8 cellular contexts compared by ENCODE assay signal in genomic region chr12:12265035-12265434, GRCh38. TPM values are rescaled to one million over a fixed set of nuclear protein-coding genes. Genes with fewer than 3 reads are reported as not detected.
DNase-seq lines count a peak whose midpoint lies in the region; ATAC-seq and TF ChIP-seq lines count a peak whose summit lies in the region.
"Had no signal": no experiment of that assay in that cellular context is flagged by ENCODE, and none has a peak within 500 bp of the region (broad histone marks: within the 10 kb centered on the region; RNA-seq: fewer than 3 reads in every experiment).

No MANE protein-coding gene starts in this region.

- H3K4me1 ChIP-seq in HEK293 (ENCODE audit: control insufficient read depth, insufficient read depth, low read length), result no peaks in the 10 kb centered on the region; the same call in 1 of the 2 replicates
- peaks cover 12% of the 10 kb centered on the region for H3K4me1 ChIP-seq in iPS-18a (ENCODE audit: control insufficient read depth, low read depth, low read length)

- no peak for ATAC-seq in stimulated activated naive B cell treated with anti-CD40 and anti-IgM and Interleukin-4, amounts not matched to agents 10 μg/mL and 1 μg/mL and 100 μg/mL, for 72 hours (replicated peaks)

- H3K27me3 Mint-ChIP-seq in activated T-helper 1 cell treated with anti-CD3 and anti-CD28 coated beads, Interleukin-12 subunit alpha, Interleukin-12 subunit beta, Interleukin-2, Interleukin-4 antibody, amounts not matched to agents 30 ng/mL and 10 ng/mL and 1 ng/mL, durations not matched to agents 14 hours and 24 hours and 36 hours (ENCODE audit: insufficient read depth), result peaks cover 39% of the 10 kb centered on the region
- H3K27me3 Mint-ChIP-seq in stimulated activated naive B cell treated with anti-CD40 and anti-IgM and Interleukin-4, amounts not matched to agents 10 μg/mL and 1 μg/mL and 100 μg/mL, for 72 hours, result peaks cover 33 to 34% of the 10 kb centered on the region in 2 donors

- H3K27me3 ChIP-seq in iPS-18a (ENCODE audit: control insufficient read depth, insufficient read depth, low read length), result no peaks in the 10 kb centered on the region

- H3K36me3 ChIP-seq in HEK293 (ENCODE audit: control insufficient read depth in 2 of 2, insufficient read depth in 1 of 2, low read length in 2 of 2) (no peaks in the 10 kb centered on the region), iPS-18a (ENCODE audit: control insufficient read depth, low read depth, low read length) (no peaks in the 10 kb centered on the region)
- H3K36me3 ChIP-seq: spleen had no signal

- DNase-seq in activated T-helper 1 cell treated with anti-CD3 and anti-CD28 coated beads, Interleukin-12 subunit alpha, Interleukin-12 subunit beta, Interleukin-2, Interleukin-4 antibody, amounts not matched to agents 30 ng/mL and 10 ng/mL and 1 ng/mL, durations not matched to agents 14 hours and 24 hours and 36 hours (ENCODE audit: low spot score), result no peak
- DNase-seq in stimulated activated naive B cell treated with anti-CD40 and anti-IgM and Interleukin-4, amounts not matched to agents 10 μg/mL and 1 μg/mL and 100 μg/mL, for 72 hours, result no peak
- DNase-seq in NCI-H1105 (lab: John Stamatoyannopoulos, UW) (no peak), NCI-H524 (lab: John Stamatoyannopoulos, UW) (no peak)
- no peak for DNase-seq in stimulated activated naive CD4-positive, alpha-beta T cell treated with Interleukin-2 at 50 U/mL for 16 hours (lab: John Stamatoyannopoulos, UW)
- DNase-seq: spleen had no signal

- peak overlapping the region; percentile 98 for H3K4me3 ChIP-seq in HEK293 (ENCODE audit: low read depth, low read length)
- H3K4me3 ChIP-seq in iPS-18a (ENCODE audit: low read length), result peak overlapping the region; percentile 99

- H3K9ac ChIP-seq in iPS-18a (ENCODE audit: low read length), result no peak overlapping the region

- intact Hi-C loops in activated T-helper 1 cell treated with anti-CD3 and anti-CD28 coated beads, Interleukin-12 subunit alpha, Interleukin-12 subunit beta, Interleukin-2, Interleukin-4 antibody, amounts not matched to agents 30 ng/mL and 10 ng/mL and 1 ng/mL, durations not matched to agents 14 hours and 24 hours and 36 hours (cut with micrococcal nuclease), result loop anchor here (5.0 kb wide), 2 partner anchors 93 to 193 kb away; partner anchors contain the start of gene BCL2L14

- peaks cover 14% of the 10 kb centered on the region for H3K4me1 Mint-ChIP-seq in activated T-helper 1 cell treated with anti-CD3 and anti-CD28 coated beads, Interleukin-12 subunit alpha, Interleukin-12 subunit beta, Interleukin-2, Interleukin-4 antibody, amounts not matched to agents 30 ng/mL and 10 ng/mL and 1 ng/mL, durations not matched to agents 14 hours and 24 hours and 36 hours (ENCODE audit: low read depth)
- peaks cover 17 to 26% of the 10 kb centered on the region in 2 donors for H3K4me1 Mint-ChIP-seq in stimulated activated naive B cell treated with anti-CD40 and anti-IgM and Interleukin-4, amounts not matched to agents 10 μg/mL and 1 μg/mL and 100 μg/mL, for 72 hours

- peaks cover 2% of the 10 kb centered on the region for H3K36me3 Mint-ChIP-seq in activated T-helper 1 cell treated with anti-CD3 and anti-CD28 coated beads, Interleukin-12 subunit alpha, Interleukin-12 subunit beta, Interleukin-2, Interleukin-4 antibody, amounts not matched to agents 30 ng/mL and 10 ng/mL and 1 ng/mL, durations not matched to agents 14 hours and 24 hours and 36 hours (ENCODE audit: low read depth)
- no peaks in the 10 kb centered on the region for H3K36me3 Mint-ChIP-seq in stimulated activated naive B cell treated with anti-CD40 and anti-IgM and Interleukin-4, amounts not matched to agents 10 μg/mL and 1 μg/mL and 100 μg/mL, for 72 hours

- no peaks in the 10 kb centered on the region for H3K9me3 ChIP-seq in HEK293 (ENCODE audit: control insufficient read depth, insufficient read depth, low read depth, low read length)
- no peaks in the 10 kb centered on the region for H3K9me3 ChIP-seq in iPS-18a (ENCODE audit: control insufficient read depth, low read depth, low read length)
- H3K9me3 ChIP-seq: spleen had no signal

- H3K27ac ChIP-seq in HEK293 (ENCODE audit: extremely low read depth, low read depth, low read length) (no peak overlapping the region), iPS-18a (ENCODE audit: low read length) (no peak overlapping the region)

- peak overlapping the region; percentile 82 for H3K4me3 Mint-ChIP-seq in activated T-helper 1 cell treated with anti-CD3 and anti-CD28 coated beads, Interleukin-12 subunit alpha, Interleukin-12 subunit beta, Interleukin-2, Interleukin-4 antibody, amounts not matched to agents 30 ng/mL and 10 ng/mL and 1 ng/mL, durations not matched to agents 14 hours and 24 hours and 36 hours
- H3K4me3 Mint-ChIP-seq in stimulated activated naive B cell treated with anti-CD40 and anti-IgM and Interleukin-4, amounts not matched to agents 10 μg/mL and 1 μg/mL and 100 μg/mL, for 72 hours, result peak overlapping the region; percentile 49 to 97

- CTCF ChIA-PET in HEK293 (lab: Yijun Ruan, JAX), result interaction anchor here (0.5 to 2.2 kb wide), 5 partner anchors 63 to 232 kb away, joined by 3 to 12 read pairs (median 3); no protein-coding TSS in a partner anchor

- POLR2A ChIA-PET in HEK293 (lab: Yijun Ruan, JAX), result interaction anchor here (1.4 kb wide), 1 partner anchor 92 kb away, joined by 4 read pairs; the partner anchor contains the start of gene BORCS5

- no peaks in the 10 kb centered on the region for H3K9me3 Mint-ChIP-seq in activated T-helper 1 cell treated with anti-CD3 and anti-CD28 coated beads, Interleukin-12 subunit alpha, Interleukin-12 subunit beta, Interleukin-2, Interleukin-4 antibody, amounts not matched to agents 30 ng/mL and 10 ng/mL and 1 ng/mL, durations not matched to agents 14 hours and 24 hours and 36 hours
- H3K9me3 Mint-ChIP-seq in stimulated activated naive B cell treated with anti-CD40 and anti-IgM and Interleukin-4, amounts not matched to agents 10 μg/mL and 1 μg/mL and 100 μg/mL, for 72 hours, result no peaks in the 10 kb centered on the region

- no peak overlapping the region for H3K27ac Mint-ChIP-seq in activated T-helper 1 cell treated with anti-CD3 and anti-CD28 coated beads, Interleukin-12 subunit alpha, Interleukin-12 subunit beta, Interleukin-2, Interleukin-4 antibody, amounts not matched to agents 30 ng/mL and 10 ng/mL and 1 ng/mL, durations not matched to agents 14 hours and 24 hours and 36 hours
- H3K27ac Mint-ChIP-seq in stimulated activated naive B cell treated with anti-CD40 and anti-IgM and Interleukin-4, amounts not matched to agents 10 μg/mL and 1 μg/mL and 100 μg/mL, for 72 hours, result no peak overlapping the region

- TF ChIP-seq CTCF in HEK293 (tag by site-specific recombination; IDR thresholded peaks at IDR 0.05), result no peak

TF ChIP-seq in HEK293, 187 proteins besides CTCF, POLR2A, EP300 and RAD21:
- TF ChIP-seq ZNF664 (tag by site-specific recombination; IDR thresholded peaks at IDR 0.05) (peak; percentile 97), ZNF639 (tag by site-specific recombination; IDR thresholded peaks at IDR 0.05) (no peak), ZNF791 (tag by site-specific recombination; IDR thresholded peaks at IDR 0.05) (no peak), ZNF398 (tag by site-specific recombination; IDR thresholded peaks at IDR 0.05) (no peak), ZNF354C (tag by site-specific recombination; IDR thresholded peaks at IDR 0.05; ENCODE audit: borderline replicate concordance, low read depth) (no peak), ZNF514 (tag by site-specific recombination; IDR thresholded peaks at IDR 0.05) (no peak)

RNA-seq across cellular contexts. Expression of gene LRP6, which starts 1.8 kb away (rescaled TPM):
- total RNA-seq in activated T-helper 1 cell treated with anti-CD3 and anti-CD28 coated beads, Interleukin-12 subunit alpha, Interleukin-12 subunit beta, Interleukin-2, Interleukin-4 antibody, amounts not matched to agents 30 ng/mL and 10 ng/mL and 1 ng/mL, durations not matched to agents 14 hours and 24 hours and 36 hours, result 5.5 and 5.6 TPM in 2 replicates
